18 cellular contexts compared by ENCODE assay signal in genomic region chr3:131218196-131218595, GRCh38.
DNase-seq lines count a peak whose midpoint lies in the region; ATAC-seq and TF ChIP-seq lines count a peak whose summit lies in the region.
"Had no signal": no experiment of that assay in that cellular context is flagged by ENCODE, and none has a peak within 500 bp of the region (broad histone marks: within the 10 kb centered on the region; RNA-seq: fewer than 3 reads in every experiment).

No MANE protein-coding gene starts in this region.

- H3K9me3 ChIP-seq in skeletal muscle satellite cell (replicated peaks; ENCODE audit: low read length) (no peaks in the 10 kb centered on the region), sigmoid colon (peaks cover 0 to 2% (median 0%) of the 10 kb centered on the region in 4 donors)
- H3K9me3 ChIP-seq: left lung, transverse colon had no signal

- H3K27ac ChIP-seq in sigmoid colon = no peak overlapping the region
- H3K27ac ChIP-seq: C4-2B, KMS-11, left lung, parathyroid adenoma, transverse colon had no signal

- no peak for TF ChIP-seq EP300 in sigmoid colon (IDR thresholded peaks at IDR 0.05)

- TF ChIP-seq CTCF in foreskin fibroblast (IDR thresholded peaks at IDR 0.05; ENCODE audit: low read depth, low read length) (no peak), sigmoid colon (IDR thresholded peaks at IDR 0.05) (no peak)

- WGBS in sigmoid colon, 2 donors = 95 to 98% methylated on average over 1 of the region's 1 CpG

- H3K4me3 ChIP-seq in foreskin fibroblast (ENCODE audit: low read depth in 1 of 2, low read length in 2 of 2) (no peak overlapping the region), skeletal muscle satellite cell (ENCODE audit: low read length) (no peak overlapping the region), sigmoid colon (no peak overlapping the region)
- H3K4me3 ChIP-seq: left lung, transverse colon had no signal

- intact Hi-C loops in sigmoid colon (cut with DNase I) = no loop called here

- no peaks in the 10 kb centered on the region for H3K36me3 ChIP-seq in skeletal muscle satellite cell (ENCODE audit: insufficient read depth, low read length)
- H3K36me3 ChIP-seq in sigmoid colon = no peaks in the 10 kb centered on the region
- H3K36me3 ChIP-seq: left lung, transverse colon had no signal

- H3K27me3 ChIP-seq in skeletal muscle satellite cell (ENCODE audit: control insufficient read depth, insufficient read depth, low read length) = no peaks in the 10 kb centered on the region
- no peaks in the 10 kb centered on the region for H3K27me3 ChIP-seq in sigmoid colon
- H3K27me3 ChIP-seq: left lung, transverse colon had no signal

- peak overlapping the region; percentile 77 for H3K9ac ChIP-seq in skeletal muscle satellite cell (ENCODE audit: low read depth, low read length)
- H3K9ac ChIP-seq: KMS-11, parathyroid adenoma had no signal

- H3K4me1 ChIP-seq in skeletal muscle satellite cell (ENCODE audit: control insufficient read depth, insufficient read depth, low read length) = peaks cover 45% of the 10 kb centered on the region
- H3K4me1 ChIP-seq in sigmoid colon = peaks cover 0 to 7% (median 0%) of the 10 kb centered on the region in 4 donors
- H3K4me1 ChIP-seq: left lung, transverse colon had no signal

- DNase-seq in HCEC 1CT (peak; percentile 22), T1000 (lab: John Stamatoyannopoulos, UW) (peak; percentile 72), foreskin fibroblast (peak; percentile 45 to 61), sigmoid colon (no peak), iPS-NIHi11 (ENCODE audit: low spot score) (no peak), NK-92 (lab: John Stamatoyannopoulos, UW; ENCODE audit: unreplicated experiment) (no peak)
- DNase-seq: activated CD4-positive, alpha-beta T cell treated with anti-CD3 and anti-CD28 coated beads for 36 hours; activated CD8-positive, alpha-beta memory T cell treated with anti-CD3 and anti-CD28 coated beads, Interleukin-2, amount 50 U/mL, for 4 hours; effector CD4-positive, alpha-beta T cell; left lung; NCI-H446 treated with DMSO at 0.1 percent for 48 hours; stimulated activated naive B cell treated with anti-CD40 and anti-IgM and Interleukin-4, amounts not matched to agents 10 μg/mL and 1 μg/mL and 100 μg/mL, for 72 hours; transverse colon had no signal

- no peak for TF ChIP-seq POLR2A in sigmoid colon (IDR thresholded peaks at IDR 0.05)

- no peak for ATAC-seq in HG02852 (IDR thresholded peaks at IDR 0.05; ENCODE audit: unreplicated experiment)
- ATAC-seq: activated CD4-positive, alpha-beta T cell treated with anti-CD3 and anti-CD28 coated beads for 36 hours; left lung; stimulated activated naive B cell treated with anti-CD40 and anti-IgM and Interleukin-4, amounts not matched to agents 10 μg/mL and 1 μg/mL and 100 μg/mL, for 72 hours had no signal

- H3K4me2 ChIP-seq in skeletal muscle satellite cell (ENCODE audit: low read length) = peak overlapping the region; percentile 75
- H3K4me2 ChIP-seq: KMS-11 had no signal

Comparison
In these comparisons a context has a peak if more than half of its experiments do, and no peak if none do; other contexts are left out.
1. DNase-seq: peak in HCEC 1CT (single experiment), T1000 (single experiment) and foreskin fibroblast (2 of 2); none in sigmoid colon (single experiment), iPS-NIHi11 (single experiment) and NK-92 (single experiment).